Comparison of ENCODE assay signal across 13 cellular contexts in the genomic region with DNA sequence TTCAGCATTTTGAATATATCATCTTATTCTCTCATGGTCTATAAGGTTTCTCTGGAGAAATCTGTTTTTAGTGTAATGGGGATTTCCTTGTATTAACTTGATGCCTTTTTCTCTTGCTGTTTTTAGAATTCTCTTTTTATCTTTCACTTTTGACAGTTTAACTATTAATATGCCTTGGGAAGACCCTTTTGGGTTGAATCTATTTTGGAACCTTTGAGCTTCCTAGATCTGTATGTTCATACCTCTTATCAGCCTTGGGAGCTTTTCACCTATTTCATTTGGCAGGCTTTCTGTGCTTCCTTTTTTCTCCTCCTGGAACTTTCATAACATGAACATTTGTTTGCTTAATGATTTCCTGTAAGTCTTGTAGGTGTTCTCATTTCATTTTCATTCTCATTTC. TPM values are rescaled to one million over a fixed set of nuclear protein-coding genes. Genes with fewer than 3 reads are reported as not detected.
A peak's percentile ranks its signal among the peaks of the same experiment; 100 is the strongest.
DNase-seq lines count a peak whose midpoint lies in the region; ATAC-seq, FAIRE-seq and TF ChIP-seq lines count a peak whose summit lies in the region.
"Had no signal": no experiment of that assay in that cellular context is flagged by ENCODE, and none has a peak within 500 bp of the region (broad histone marks: within the 10 kb centered on the region; RNA-seq: fewer than 3 reads in every experiment).

No MANE protein-coding gene starts in this region.

- BruUV-seq in K562 (replicated peaks; lab: Mats Ljungman, UMichigan): no TSS peak

- H3K4me3 ChIP-seq in K562 (no peak overlapping the region), transverse colon (no peak overlapping the region)
- H3K4me3 ChIP-seq: ascending aorta, uterus had no signal

- intact Hi-C loops in K562 (cut with micrococcal nuclease): loop anchor here (2.0 kb wide), 1 partner anchor 16 kb away; no protein-coding TSS in a partner anchor
- intact Hi-C loops in transverse colon (cut with DNase I; ENCODE audit: low total_unique reads): no loop called here

- in situ Hi-C loops in K562 (cut with MboI): no loop called here
- in situ Hi-C loops in transverse colon (cut with MboI; ENCODE audit: low pct_ligation_motif_present in 1 of 4, low pct_unique_long_range_greater_than_20kb in 1 of 4, low sequenced_read_pairs in 3 of 4): no loop called here

- no peak for TF ChIP-seq POLR2A in GM12892 (IDR thresholded peaks at IDR 0.05; ENCODE audit: low read depth, low read length)
- no peak for TF ChIP-seq POLR2A in K562 (conservative IDR thresholded peaks at IDR 0.05)
- TF ChIP-seq POLR2A in transverse colon (IDR thresholded peaks at IDR 0.05): no peak

- H3K27ac ChIP-seq in K562 (ENCODE audit: extremely low read depth, low read depth, low read length) (no peak overlapping the region; the same call in 2 of the 3 replicates), transverse colon (peak overlapping the region in 1 of 4 donors; percentile 35)
- H3K27ac ChIP-seq: parathyroid adenoma, uterus had no signal

- FAIRE-seq in GM12892 (lab: Jason Lieb, UNC) (peak; percentile 53), K562 (lab: Jason Lieb, UNC) (no peak)

- peaks cover 93% of the 10 kb centered on the region for H3K79me2 ChIP-seq in K562 (ENCODE audit: control insufficient read depth, insufficient read depth, low read length)

- DNase-seq in GM12892 (ENCODE audit: insufficient read length) (no peak), K562 (ENCODE audit: extremely low read depth in 1 of 4, low spot score in 3 of 4) (no peak), NCI-H510A treated with DMSO at 0.1 percent for 48 hours (lab: John Stamatoyannopoulos, UW) (no peak), transverse colon (no peak), MV-4-11 (lab: John Stamatoyannopoulos, UW) (no peak)
- DNase-seq: COR-L47, uterus had no signal

- TF ChIP-seq RAD21 in K562 (CRISPR knock-in tag; conservative IDR thresholded peaks at IDR 0.05 in 1 of 2, IDR thresholded peaks at IDR 0.05 in 1 of 2): no peak

- no peaks in the 10 kb centered on the region for H4K20me1 ChIP-seq in K562 (replicated peaks; ENCODE audit: control insufficient read depth, insufficient read depth, low read length)

- H3K9ac ChIP-seq in K562 (ENCODE audit: insufficient read depth in 1 of 2, low read depth in 2 of 2, low read length in 2 of 2): no peak overlapping the region
- H3K9ac ChIP-seq: parathyroid adenoma had no signal

- POLR2A ChIA-PET in K562 (lab: Yijun Ruan, JAX): interaction anchor here (0.7 to 1.6 kb wide), 2 partner anchors 13 to 106 kb away, joined by 3 to 5 read pairs; no protein-coding TSS in a partner anchor

- CTCF ChIA-PET in K562 (lab: Yijun Ruan, JAX; ENCODE audit: low intra/inter-chr PET ratio): no interaction called here

- H3K9me3 ChIP-seq in K562 (replicated peaks; ENCODE audit: control insufficient read depth, insufficient read depth, low read depth, low read length): peaks cover 2% of the 10 kb centered on the region; the same call in 1 of the 2 replicates
- peaks cover 0 to 6% of the 10 kb centered on the region in 2 donors for H3K9me3 ChIP-seq in transverse colon
- H3K9me3 ChIP-seq: ascending aorta had no signal

- no peaks in the 10 kb centered on the region for H3K9me1 ChIP-seq in K562 (ENCODE audit: control insufficient read depth, insufficient read depth, low read length)

- TF ChIP-seq EP300 in K562 (IDR thresholded peaks at IDR 0.05; ENCODE audit: low read length) (no peak), transverse colon (IDR thresholded peaks at IDR 0.05; ENCODE audit: low read depth) (no peak)

- TF ChIP-seq CTCF in K562 (IDR thresholded peaks at IDR 0.05 in 2 of 3, conservative IDR thresholded peaks at IDR 0.05 in 1 of 3; ENCODE audit: insufficient read depth in 2 of 3, low read depth in 1 of 3, low read length in 3 of 3) (no peak), transverse colon (IDR thresholded peaks at IDR 0.05) (no peak)

- no peak overlapping the region for H2AFZ ChIP-seq in K562 (ENCODE audit: low read depth, low read length)
- H2AFZ ChIP-seq: parathyroid adenoma had no signal

- peaks cover 9 to 20% of the 10 kb centered on the region in 2 experiments; a peak in 4 of 5 replicates for H3K4me1 ChIP-seq in K562 (replicated peaks in 1 of 2; ENCODE audit: control insufficient read depth in 2 of 2, insufficient read depth in 2 of 2, low read length in 2 of 2)
- peaks cover 0 to 22% (median 8%) of the 10 kb centered on the region in 4 donors for H3K4me1 ChIP-seq in transverse colon
- H3K4me1 ChIP-seq: ascending aorta, parathyroid adenoma, uterus had no signal

- no peaks in the 10 kb centered on the region for H3K27me3 ChIP-seq in K562 (ENCODE audit: control insufficient read depth in 2 of 2, insufficient read depth in 2 of 2, low read length in 2 of 2)
- no peaks in the 10 kb centered on the region for H3K27me3 ChIP-seq in transverse colon
- H3K27me3 ChIP-seq: ascending aorta, uterus had no signal

- ATAC-seq in GM19452 (IDR thresholded peaks at IDR 0.05; ENCODE audit: unreplicated experiment) (peak; percentile 57), HG03460 (IDR thresholded peaks at IDR 0.05; ENCODE audit: unreplicated experiment) (peak; percentile 76), K562 (no peak), HG03175 (IDR thresholded peaks at IDR 0.05; ENCODE audit: unreplicated experiment) (no peak)
- ATAC-seq: esophagus mucosa had no signal

- 0 out of 3 replicates have a peak, but pooled peaks cover 4% of the 10 kb centered on the region for H3K36me3 ChIP-seq in K562 (ENCODE audit: control insufficient read depth, insufficient read depth, low read length)
- no peaks in the 10 kb centered on the region for H3K36me3 ChIP-seq in transverse colon
- H3K36me3 ChIP-seq: ascending aorta, uterus had no signal

- no peak overlapping the region for H3K4me2 ChIP-seq in K562 (ENCODE audit: insufficient read depth, low read length)

TF ChIP-seq in K562, 482 proteins besides CTCF, POLR2A, EP300 and RAD21 (continues in another document):
- TF ChIP-seq PHF8 (IDR thresholded peaks at IDR 0.05; ENCODE audit: borderline replicate concordance, low read length) (no peak), ZSCAN32 (CRISPR knock-in tag; IDR thresholded peaks at IDR 0.05) (no peak), ZNF445 (CRISPR knock-in tag; IDR thresholded peaks at IDR 0.05; ENCODE audit: low read depth) (peak; percentile 53; the same call in 1 of the 2 replicates), BRD9 (IDR thresholded peaks at IDR 0.05; ENCODE audit: low read depth, partially characterized antibody) (peak; percentile 16)
- TF ChIP-seq, protein P1, sequence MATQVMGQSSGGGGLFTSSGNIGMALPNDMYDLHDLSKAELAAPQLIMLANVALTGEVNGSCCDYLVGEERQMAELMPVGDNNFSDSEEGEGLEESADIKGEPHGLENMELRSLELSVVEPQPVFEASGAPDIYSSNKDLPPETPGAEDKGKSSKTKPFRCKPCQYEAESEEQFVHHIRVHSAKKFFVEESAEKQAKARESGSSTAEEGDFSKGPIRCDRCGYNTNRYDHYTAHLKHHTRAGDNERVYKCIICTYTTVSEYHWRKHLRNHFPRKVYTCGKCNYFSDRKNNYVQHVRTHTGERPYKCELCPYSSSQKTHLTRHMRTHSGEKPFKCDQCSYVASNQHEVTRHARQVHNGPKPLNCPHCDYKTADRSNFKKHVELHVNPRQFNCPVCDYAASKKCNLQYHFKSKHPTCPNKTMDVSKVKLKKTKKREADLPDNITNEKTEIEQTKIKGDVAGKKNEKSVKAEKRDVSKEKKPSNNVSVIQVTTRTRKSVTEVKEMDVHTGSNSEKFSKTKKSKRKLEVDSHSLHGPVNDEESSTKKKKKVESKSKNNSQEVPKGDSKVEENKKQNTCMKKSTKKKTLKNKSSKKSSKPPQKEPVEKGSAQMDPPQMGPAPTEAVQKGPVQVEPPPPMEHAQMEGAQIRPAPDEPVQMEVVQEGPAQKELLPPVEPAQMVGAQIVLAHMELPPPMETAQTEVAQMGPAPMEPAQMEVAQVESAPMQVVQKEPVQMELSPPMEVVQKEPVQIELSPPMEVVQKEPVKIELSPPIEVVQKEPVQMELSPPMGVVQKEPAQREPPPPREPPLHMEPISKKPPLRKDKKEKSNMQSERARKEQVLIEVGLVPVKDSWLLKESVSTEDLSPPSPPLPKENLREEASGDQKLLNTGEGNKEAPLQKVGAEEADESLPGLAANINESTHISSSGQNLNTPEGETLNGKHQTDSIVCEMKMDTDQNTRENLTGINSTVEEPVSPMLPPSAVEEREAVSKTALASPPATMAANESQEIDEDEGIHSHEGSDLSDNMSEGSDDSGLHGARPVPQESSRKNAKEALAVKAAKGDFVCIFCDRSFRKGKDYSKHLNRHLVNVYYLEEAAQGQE (CRISPR knock-in tag; IDR thresholded peaks at IDR 0.05; ENCODE audit: low read depth): no peak

RNA-seq across cellular contexts. Expression of a gene that starts 22.2 kb away (rescaled TPM):
- polyA plus RNA-seq in GM12892 (2012; ENCODE audit: missing spikeins): 23.4 TPM
- total RNA-seq in K562 (2011; cell fraction: chromatin; rRNA removed; ENCODE audit: low replicate concordance): 60.6 and 89.3 TPM in 2 replicates
- 32.9 and 33.2 TPM in 2 replicates for total RNA-seq in K562 (2011; cell fraction: nucleolus; rRNA removed)
- 50.7 and 56.7 TPM in 2 replicates for total RNA-seq in K562 (2011; cell fraction: nucleoplasm; rRNA removed)
- total RNA-seq in K562 (2014; rRNA removed): 47.4 and 53.9 TPM in 2 replicates
- total RNA-seq in K562 (2014; rRNA removed; fragmentation: Illumina TruSeq; extraction: Trizol): 35.7 and 37.7 TPM in 2 replicates
- total RNA-seq in K562 (2015; rRNA removed; fragmentation: Illumina TruSeq; extraction: Trizol): 38.2 and 38.6 TPM in 2 replicates
- 46.4 and 47.5 TPM in 2 replicates for total RNA-seq in K562 (2021)
- 24.0 and 40.9 TPM in 2 replicates for polyA plus RNA-seq in K562 (2011; rRNA removed)
- 32.2 and 52.1 TPM in 2 replicates for polyA plus RNA-seq in K562 (2011; cell fraction: cytosol; rRNA removed)
- polyA plus RNA-seq in K562 (2011; cell fraction: nucleus; rRNA removed): 45.1 and 54.2 TPM in 2 replicates
- polyA plus RNA-seq in K562 (2012): 32.1 and 45.8 TPM in 2 replicates
- polyA plus RNA-seq in K562 (2014; fragmentation: Illumina TruSeq; extraction: Trizol): 61.6 and 67.7 TPM in 2 replicates
- 10 to 100 TPM; 36.9 to 46.1 TPM for polyA plus RNA-seq in K562 (2014; fragmentation: Nextera tagmentation; extraction: Ambion mirVana)
- 34.3 and 37.4 TPM in 2 replicates for polyA plus RNA-seq in K562 (2014; rRNA removed)
- 37.0 and 57.9 TPM in 2 replicates for polyA minus RNA-seq in K562 (2011; rRNA and poly(A)+ RNA removed)
- polyA minus RNA-seq in K562 (2011; cell fraction: cytosol; rRNA and poly(A)+ RNA removed): 28.0 and 32.1 TPM in 2 replicates
- polyA minus RNA-seq in K562 (2011; cell fraction: nucleus; rRNA and poly(A)+ RNA removed): 52.6 and 116 TPM in 2 replicates
- total RNA-seq in transverse colon: 10 to 100 TPM in 1 of 4 donors, 1 to 10 TPM in 3; 2.6 to 23.5 (median 7.3) TPM

Comparison
In these comparisons a context has a peak if more than half of its experiments do, and no peak if none do; other contexts are left out.
1. ATAC-seq: peak in GM19452 (single experiment) and HG03460 (single experiment); none in K562 (single experiment) and HG03175 (single experiment).